ENCODE assay signal across 19 cellular contexts in genomic region chr4:140408974-140409373, GRCh38. TPM values are rescaled to one million over a fixed set of nuclear protein-coding genes. Genes with fewer than 3 reads are reported as not detected.
DNase-seq lines count a peak whose midpoint lies in the region; ATAC-seq and TF ChIP-seq lines count a peak whose summit lies in the region.
"Had no signal": no experiment of that assay in that cellular context is flagged by ENCODE, and none has a peak within 500 bp of the region (broad histone marks: within the 10 kb centered on the region; RNA-seq: fewer than 3 reads in every experiment).

No MANE protein-coding gene starts in this region.

- H3K27me3 Mint-ChIP-seq in naive thymus-derived CD4-positive, alpha-beta T cell, result peaks cover 12 to 37% (median 25%) of the 10 kb centered on the region in 5 donors

- H3K27ac ChIP-seq in SK-N-SH (ENCODE audit: low read depth in 2 of 2, low read length in 1 of 2) (no peak overlapping the region), osteoblast (ENCODE audit: low read depth, low read length) (no peak overlapping the region)
- H3K27ac ChIP-seq in naive thymus-derived CD4-positive, alpha-beta T cell (ENCODE audit: low read depth, low read length), result no peak overlapping the region
- H3K27ac ChIP-seq: BLaER1, C4-2B had no signal

- H3K36me3 ChIP-seq in SK-N-SH (replicated peaks in 1 of 2; ENCODE audit: control insufficient read depth in 1 of 2, insufficient read depth in 2 of 2, low read length in 1 of 2) (no peaks in the 10 kb centered on the region), osteoblast (ENCODE audit: insufficient read depth, low read length) (no peaks in the 10 kb centered on the region)
- no peaks in the 10 kb centered on the region for H3K36me3 ChIP-seq in naive thymus-derived CD4-positive, alpha-beta T cell (ENCODE audit: control insufficient read depth in 2 of 3, insufficient read depth in 3 of 3, low read length in 3 of 3)
- H3K36me3 ChIP-seq: BLaER1 had no signal

- TF ChIP-seq EP300 in SK-N-SH (IDR thresholded peaks at IDR 0.05; ENCODE audit: borderline replicate concordance in 1 of 2, low read depth in 1 of 2, low read length in 1 of 2), result no peak

- no peak overlapping the region for H3K4me3 Mint-ChIP-seq in naive thymus-derived CD4-positive, alpha-beta T cell
- H3K4me3 Mint-ChIP-seq: CD4-positive, CD25-positive, alpha-beta regulatory T cell; CD8-positive, alpha-beta T cell; GM23338; H9 had no signal

- no peaks in the 10 kb centered on the region for H3K9me3 Mint-ChIP-seq in naive thymus-derived CD4-positive, alpha-beta T cell
- H3K9me3 Mint-ChIP-seq: CD8-positive, alpha-beta T cell had no signal

- no peaks in the 10 kb centered on the region for H3K79me2 ChIP-seq in SK-N-SH (ENCODE audit: insufficient read depth)
- H3K79me2 ChIP-seq in osteoblast (ENCODE audit: insufficient read depth, low read length), result no peaks in the 10 kb centered on the region

- H3K27ac Mint-ChIP-seq in naive thymus-derived CD4-positive, alpha-beta T cell, result no peak overlapping the region
- H3K27ac Mint-ChIP-seq: CD4-positive, CD25-positive, alpha-beta regulatory T cell; CD8-positive, alpha-beta T cell; GM23338; H9 had no signal

- POLR2A ChIA-PET in SK-N-SH (lab: Yijun Ruan, JAX), result no interaction called here
- POLR2A ChIA-PET in naive thymus-derived CD4-positive, alpha-beta T cell (lab: Charles Lee), result no interaction called here

- H3F3A ChIP-seq in SK-N-SH (replicated peaks; ENCODE audit: insufficient read depth), result no peaks in the 10 kb centered on the region

- H2AFZ ChIP-seq in SK-N-SH (ENCODE audit: low read depth) (no peak overlapping the region), osteoblast (ENCODE audit: low read length) (no peak overlapping the region)
- H2AFZ ChIP-seq: GM23338 had no signal

- CTCF ChIA-PET in SK-N-SH (lab: Yijun Ruan, JAX), result interaction anchor here (1.0 kb wide), 1 partner anchor 36 kb away, joined by 5 read pairs; the partner anchor contains the start of gene SCOC
- CTCF ChIA-PET in naive thymus-derived CD4-positive, alpha-beta T cell (lab: Charles Lee), result no interaction called here

- H3K9me3 ChIP-seq in SK-N-SH (no peaks in the 10 kb centered on the region), osteoblast (ENCODE audit: low read depth, low read length) (no peaks in the 10 kb centered on the region)
- no peaks in the 10 kb centered on the region for H3K9me3 ChIP-seq in naive thymus-derived CD4-positive, alpha-beta T cell (ENCODE audit: control insufficient read depth in 2 of 3, low read length in 3 of 3)
- H3K9me3 ChIP-seq: BLaER1 had no signal

- TF ChIP-seq CTCF in SK-N-SH (IDR thresholded peaks at IDR 0.05) (no peak), osteoblast (IDR thresholded peaks at IDR 0.05; ENCODE audit: extremely low read depth, low read depth, low read length) (no peak)

- intact Hi-C loops in naive thymus-derived CD4-positive, alpha-beta T cell (cut with micrococcal nuclease), result no loop called here

- no peaks in the 10 kb centered on the region for H3K4me1 Mint-ChIP-seq in naive thymus-derived CD4-positive, alpha-beta T cell
- H3K4me1 Mint-ChIP-seq: CD4-positive, CD25-positive, alpha-beta regulatory T cell had no signal

- 90% methylated on average over 1 of the region's 1 CpG for WGBS in SK-N-SH (ENCODE audit: low lambda C conversion rate)

- H3K4me2 ChIP-seq in SK-N-SH (no peak overlapping the region), osteoblast (ENCODE audit: insufficient read depth, low read length) (no peak overlapping the region)
- H3K4me2 ChIP-seq: BLaER1, GM23338 had no signal

- H3K36me3 Mint-ChIP-seq in naive thymus-derived CD4-positive, alpha-beta T cell, result no peaks in the 10 kb centered on the region
- H3K36me3 Mint-ChIP-seq: CD4-positive, CD25-positive, alpha-beta regulatory T cell; CD8-positive, alpha-beta T cell had no signal

- H3K9me2 ChIP-seq in SK-N-SH, result no peaks in the 10 kb centered on the region

- H4K20me1 ChIP-seq in SK-N-SH (ENCODE audit: insufficient read depth) (no peaks in the 10 kb centered on the region), osteoblast (ENCODE audit: insufficient read depth, low read length) (no peaks in the 10 kb centered on the region)
- H4K20me1 ChIP-seq: BLaER1 had no signal

- DNase-seq in SK-N-SH, result peak; percentile 18
- peak; percentile 20 for DNase-seq in CMK (ENCODE audit: low read depth)
- DNase-seq in SK-N-DZ (ENCODE audit: low spot score), result peak; percentile 50
- no peak for DNase-seq in naive thymus-derived CD4-positive, alpha-beta T cell
- DNase-seq in osteoblast (ENCODE audit: insufficient read length, low spot score, missing footprints), result no peak
- DNase-seq in 8988T, result no peak
- DNase-seq: CD4-positive, CD25-positive, alpha-beta regulatory T cell; CD8-positive, alpha-beta T cell; DMS 273 treated with DMSO at 0.1 percent for 48 hours; DMS79; EL; GF-D8; H9 had no signal

- H3K27me3 ChIP-seq in SK-N-SH (ENCODE audit: insufficient read depth), result no peaks in the 10 kb centered on the region
- H3K27me3 ChIP-seq in naive thymus-derived CD4-positive, alpha-beta T cell (ENCODE audit: control insufficient read depth in 2 of 2, insufficient read depth in 2 of 2, low read length in 2 of 2), result no peaks in the 10 kb centered on the region
- H3K27me3 ChIP-seq in osteoblast (ENCODE audit: insufficient read depth, low read length), result peaks cover 12% of the 10 kb centered on the region
- H3K27me3 ChIP-seq: BLaER1 had no signal

- H3K4me1 ChIP-seq in SK-N-SH (ENCODE audit: control insufficient read depth in 1 of 2, insufficient read depth in 2 of 2, low read depth in 1 of 2, low read length in 1 of 2) (no peaks in the 10 kb centered on the region; a peak in 1 of 4 replicates), osteoblast (ENCODE audit: insufficient read depth, low read length) (no peaks in the 10 kb centered on the region)
- no peaks in the 10 kb centered on the region for H3K4me1 ChIP-seq in naive thymus-derived CD4-positive, alpha-beta T cell (ENCODE audit: control insufficient read depth in 2 of 2, insufficient read depth in 2 of 2, low read length in 2 of 2)
- H3K4me1 ChIP-seq: BLaER1 had no signal

- H3K9ac ChIP-seq in SK-N-SH, result no peak overlapping the region
- H3K9ac ChIP-seq: BLaER1 had no signal

- ATAC-seq in SK-N-SH treated with all-trans-retinoic acid at 6 μM for 48 hours (no peak), GM21515 (IDR thresholded peaks at IDR 0.05; ENCODE audit: unreplicated experiment) (no peak)
- peak; percentile 63 for ATAC-seq in naive thymus-derived CD4-positive, alpha-beta T cell
- ATAC-seq: CD8-positive, alpha-beta T cell; GM23338; HCT116 had no signal

- H3K4me3 ChIP-seq in SK-N-SH (ENCODE audit: low read depth in 2 of 2, low read length in 1 of 2) (no peak overlapping the region), osteoblast (ENCODE audit: insufficient read depth, low read length) (no peak overlapping the region)
- H3K4me3 ChIP-seq in naive thymus-derived CD4-positive, alpha-beta T cell (ENCODE audit: low read length), result no peak overlapping the region
- H3K4me3 ChIP-seq: BLaER1, GM23338 had no signal

- no peak for TF ChIP-seq RAD21 in SK-N-SH (IDR thresholded peaks at IDR 0.05; ENCODE audit: low read length)

TF ChIP-seq in SK-N-SH, 30 proteins besides CTCF, POLR2A, EP300 and RAD21 (continues in another document):
- TF ChIP-seq SIN3A (IDR thresholded peaks at IDR 0.05; ENCODE audit: borderline replicate concordance, low read depth, low read length), result no peak
- TF ChIP-seq TCF12 (IDR thresholded peaks at IDR 0.05), result no peak
- 0 out of 2 replicates have a peak, but pooled peaks have one; percentile 22 for TF ChIP-seq MXI1 (IDR thresholded peaks at IDR 0.05; ENCODE audit: low read depth, low read length)
- TF ChIP-seq EZH2phosphoT487 (IDR thresholded peaks at IDR 0.05; ENCODE audit: borderline replicate concordance, low read depth), result no peak

TF ChIP-seq in SK-N-SH treated with all-trans-retinoic acid at 6 μM for 48 hours, 23 proteins besides CTCF, POLR2A, EP300 and RAD21:
- TF ChIP-seq ZFP3 (CRISPR knock-in tag; IDR thresholded peaks at IDR 0.05) (no peak), ARNTL (CRISPR knock-in tag; IDR thresholded peaks at IDR 0.05; ENCODE audit: borderline replicate concordance, low read depth) (no peak), BACH2 (CRISPR knock-in tag; IDR thresholded peaks at IDR 0.05; ENCODE audit: borderline replicate concordance) (no peak), ZFP30 (CRISPR knock-in tag; IDR thresholded peaks at IDR 0.05) (no peak), ZNF8 (CRISPR knock-in tag; IDR thresholded peaks at IDR 0.05) (no peak), ZNF565 (CRISPR knock-in tag; conservative IDR thresholded peaks at IDR 0.05; ENCODE audit: low read depth) (no peak), RARB (CRISPR knock-in tag; IDR thresholded peaks at IDR 0.05) (no peak), ESRRG (CRISPR knock-in tag; IDR thresholded peaks at IDR 0.05) (no peak)
TF ChIP-seq in SK-N-SH treated with all-trans-retinoic acid at 6 μM for 48 hours: peak in this region for 0.

RNA-seq across cellular contexts. Expression of gene CLGN, which starts 18.5 kb away (rescaled TPM):
- polyA plus RNA-seq in SK-N-SH (2012; rRNA removed), result 0.72 and 0.80 TPM in 2 replicates
- 1.5 and 1.9 TPM in 2 replicates for polyA plus RNA-seq in SK-N-SH (2012; cell fraction: cytosol; rRNA removed)
- polyA plus RNA-seq in SK-N-SH (2012; cell fraction: nucleus; rRNA removed), result 0.41 and 0.55 TPM in 2 replicates
- polyA plus RNA-seq in SK-N-DZ (2014; cell fraction: cytosol; rRNA removed), result 18.4 and 18.6 TPM in 2 replicates
- 12.5 and 16.6 TPM in 2 replicates for polyA plus RNA-seq in SK-N-DZ (2014; cell fraction: nucleus; rRNA removed)
- total RNA-seq in naive thymus-derived CD4-positive, alpha-beta T cell, result under 1 TPM in 1 of 5 experiments, not detected in 4; 0.12 TPM
- polyA plus RNA-seq in naive thymus-derived CD4-positive, alpha-beta T cell, result under 1 TPM; 0.06 to 0.20 TPM
- under 0.01 and 0.72 TPM in 2 replicates for total RNA-seq in osteoblast
- total RNA-seq: CD4-positive, CD25-positive, alpha-beta regulatory T cell; CD8-positive, alpha-beta T cell had no signal
- polyA plus RNA-seq: CD4-positive, CD25-positive, alpha-beta regulatory T cell had no signal

RNA-seq across cellular contexts. Expression of gene SCOC, which starts 35.5 kb away (rescaled TPM):
- polyA plus RNA-seq in SK-N-SH (2012; rRNA removed), result 16.0 and 26.8 TPM in 2 replicates
- 39.8 and 63.9 TPM in 2 replicates for polyA plus RNA-seq in SK-N-SH (2012; cell fraction: cytosol; rRNA removed)
- polyA plus RNA-seq in SK-N-SH (2012; cell fraction: nucleus; rRNA removed), result 3.9 and 9.9 TPM in 2 replicates
- 82.5 and 85.3 TPM in 2 replicates for polyA plus RNA-seq in SK-N-DZ (2014; cell fraction: cytosol; rRNA removed)
- 46.2 and 56.6 TPM in 2 replicates for polyA plus RNA-seq in SK-N-DZ (2014; cell fraction: nucleus; rRNA removed)
- 10 to 100 TPM in 4 of 5 experiments, 1 to 10 TPM in 1; 9.3 to 26.3 (median 22.6) TPM for total RNA-seq in naive thymus-derived CD4-positive, alpha-beta T cell
- polyA plus RNA-seq in naive thymus-derived CD4-positive, alpha-beta T cell, result 10 to 100 TPM; 27.2 to 44.4 TPM
- 52.5 and 57.9 TPM in 2 replicates for total RNA-seq in osteoblast

Comparison
In these comparisons a context has a peak if more than half of its experiments do, and no peak if none do; other contexts are left out.
1. DNase-seq: peak in SK-N-SH (single experiment), CMK (single experiment) and SK-N-DZ (single experiment); none in naive thymus-derived CD4-positive, alpha-beta T cell (0 of 9), osteoblast (single experiment) and 8988T (single experiment).